21 cellular contexts compared by ENCODE assay signal in genomic region chr22:44639891-44640617, GRCh38.
DNase-seq lines count a peak whose midpoint lies in the region; ATAC-seq, FAIRE-seq and TF ChIP-seq lines count a peak whose summit lies in the region.
"Had no signal": no experiment of that assay in that cellular context is flagged by ENCODE, and none has a peak within 500 bp of the region (broad histone marks: within the 10 kb centered on the region; RNA-seq: fewer than 3 reads in every experiment).

No MANE protein-coding gene starts in this region.

- in situ Hi-C loops in HepG2 (cut with HindIII; ENCODE audit: extremely low pct_ligation_motif_present, low pct_unique_long_range_greater_than_20kb) = loop anchor here (25.0 kb wide), 1 partner anchor 753 kb away; the partner anchor contains the start of gene PNPLA5

- H3K4me2 ChIP-seq in HepG2 (ENCODE audit: low read depth, low read length) = no peak overlapping the region
- H3K4me2 ChIP-seq: A549 had no signal

- no peak overlapping the region for H3K4me3 ChIP-seq in liver (ENCODE audit: low read depth in 1 of 3, low read length in 3 of 3)
- no peak overlapping the region for H3K4me3 ChIP-seq in HepG2 (replicated peaks in 1 of 3; ENCODE audit: insufficient read depth in 1 of 3, low read depth in 2 of 3, low read length in 3 of 3)
- H3K4me3 ChIP-seq in heart left ventricle = no peak overlapping the region
- no peak overlapping the region for H3K4me3 ChIP-seq in vagina
- H3K4me3 ChIP-seq: A549, adrenal gland, gastrocnemius medialis, pancreas had no signal

- WGBS in liver = 53% methylated on average over 12 of the region's 12 CpGs
- WGBS in HepG2 (ENCODE audit: low lambda C conversion rate) = 0% methylated on average over 1 of the region's 12 CpGs
- 40 to 52% (median 41%) methylated on average over 11 to 12 of the region's 12 CpGs for WGBS in heart left ventricle, 4 donors

- H3K36me3 Mint-ChIP-seq in mesothelial cell of epicardium = no peaks in the 10 kb centered on the region
- H3K36me3 Mint-ChIP-seq in T-helper 17 cell (ENCODE audit: low read depth) = no peaks in the 10 kb centered on the region
- H3K36me3 Mint-ChIP-seq: CD4-positive, alpha-beta memory T cell had no signal

- no peak overlapping the region for H3K9ac ChIP-seq in liver (ENCODE audit: low read depth in 1 of 2, low read length in 2 of 2)
- no peak overlapping the region for H3K9ac ChIP-seq in HepG2 (ENCODE audit: insufficient read depth, low read depth, low read length)

- no peak overlapping the region for H2AFZ ChIP-seq in HepG2 (ENCODE audit: low read length)

- H3K4me3 Mint-ChIP-seq in mesothelial cell of epicardium (no peak overlapping the region), T-helper 17 cell (no peak overlapping the region)
- H3K4me3 Mint-ChIP-seq: activated CD8-positive, alpha-beta T cell treated with anti-CD3 and anti-CD28 coated beads, Interleukin-2, amount 10 ng/mL, durations not matched to agents 7 days and 5 days; CD4-positive, alpha-beta memory T cell had no signal

- H3K27me3 ChIP-seq in liver (ENCODE audit: control insufficient read depth in 4 of 4, insufficient read depth in 4 of 4, low read length in 3 of 4) = no peaks in the 10 kb centered on the region
- peaks cover 0 to 6% of the 10 kb centered on the region in 2 experiments; a peak in 1 of 5 replicates for H3K27me3 ChIP-seq in HepG2 (ENCODE audit: control insufficient read depth in 1 of 2, insufficient read depth in 2 of 2, low read length in 2 of 2)
- peaks cover 0 to 4% (median 0%) of the 10 kb centered on the region in 9 donors for H3K27me3 ChIP-seq in heart left ventricle
- no peaks in the 10 kb centered on the region for H3K27me3 ChIP-seq in vagina

- H3K27ac Mint-ChIP-seq in mesothelial cell of epicardium (peak overlapping the region; percentile 50), T-helper 17 cell (no peak overlapping the region)
- H3K27ac Mint-ChIP-seq: activated CD8-positive, alpha-beta T cell treated with anti-CD3 and anti-CD28 coated beads, Interleukin-2, amount 10 ng/mL, durations not matched to agents 7 days and 5 days; activated T-helper 2 cell treated with anti-CD3 and anti-CD28 coated beads, Interferon-gamma antibody, Interleukin-2, Interleukin-4, amounts not matched to agents 10 μg/mL and 5 μg/mL and 100 μg/mL, durations not matched to agents 14 hours and 24 hours and 36 hours; CD4-positive, alpha-beta memory T cell had no signal

- no peak for ATAC-seq in HepG2
- peak; percentile 26 to 57 (median 34) for ATAC-seq in heart left ventricle
- ATAC-seq in GM18858 (IDR thresholded peaks at IDR 0.05; ENCODE audit: unreplicated experiment) = no peak
- no peak for ATAC-seq in T-helper 17 cell
- ATAC-seq: A549; activated CD8-positive, alpha-beta T cell treated with anti-CD3 and anti-CD28 coated beads, Interleukin-2, amount 10 ng/mL, durations not matched to agents 7 days and 5 days had no signal

- TF ChIP-seq CTCF in liver (IDR thresholded peaks at IDR 0.05; ENCODE audit: low read depth, low read length, missing input control) (no peak), HepG2 (CRISPR knock-in tag; IDR thresholded peaks at IDR 0.05) (no peak), heart left ventricle (IDR thresholded peaks at IDR 0.05) (no peak), mesothelial cell of epicardium (IDR thresholded peaks at IDR 0.05; ENCODE audit: unreplicated experiment) (no peak), vagina (IDR thresholded peaks at IDR 0.05) (no peak)

- no peaks in the 10 kb centered on the region for H3K36me3 ChIP-seq in liver (ENCODE audit: control insufficient read depth in 4 of 4, insufficient read depth in 3 of 4, low read depth in 1 of 4, low read length in 3 of 4)
- no peaks in the 10 kb centered on the region for H3K36me3 ChIP-seq in HepG2 (replicated peaks in 1 of 2; ENCODE audit: control insufficient read depth in 1 of 2, insufficient read depth in 2 of 2, low read length in 2 of 2)
- H3K36me3 ChIP-seq in heart left ventricle = no peaks in the 10 kb centered on the region
- H3K36me3 ChIP-seq in vagina = no peaks in the 10 kb centered on the region
- H3K36me3 ChIP-seq: adrenal gland, gastrocnemius medialis, pancreas had no signal

- H3K79me2 ChIP-seq in HepG2 (ENCODE audit: insufficient read depth, low read length) = no peaks in the 10 kb centered on the region

- TF ChIP-seq EP300 in HepG2 (IDR thresholded peaks at IDR 0.05; ENCODE audit: low read depth in 2 of 2, low read length in 2 of 2) = no peak
- no peak for TF ChIP-seq EP300 in HepG2 (CRISPR knock-in tag; IDR thresholded peaks at IDR 0.05; ENCODE audit: borderline replicate concordance)

- H3K27me3 Mint-ChIP-seq in mesothelial cell of epicardium (ENCODE audit: low read depth) = peaks cover 7% of the 10 kb centered on the region
- H3K27me3 Mint-ChIP-seq in T-helper 17 cell = no peaks in the 10 kb centered on the region

- no peak for TF ChIP-seq POLR2A in HepG2 (IDR thresholded peaks at IDR 0.05; ENCODE audit: insufficient read depth in 1 of 2, low read depth in 2 of 2, low read length in 2 of 2)
- TF ChIP-seq POLR2A in heart left ventricle (IDR thresholded peaks at IDR 0.05) = no peak
- TF ChIP-seq POLR2A in vagina (IDR thresholded peaks at IDR 0.05) = no peak

- no peak for DNase-seq in HepG2 (ENCODE audit: low spot score)
- peak in 1 of 5 donors; percentile 43 for DNase-seq in heart left ventricle
- DNase-seq in mesothelial cell of epicardium (ENCODE audit: low spot score in 2 of 2, unreplicated experiment in 2 of 2) = no peak
- no peak for DNase-seq in vagina (ENCODE audit: extremely low spot score in 2 of 2)
- DNase-seq in stimulated activated CD4-positive, alpha-beta T cell treated with anti-CD3 and anti-CD28 coated beads, Interleukin-4, amount 100 ng/mL, for 24 hours = no peak
- DNase-seq in T-helper 17 cell = no peak
- DNase-seq: activated CD8-positive, alpha-beta T cell treated with anti-CD3 and anti-CD28 coated beads, Interleukin-2, amount 10 ng/mL, durations not matched to agents 7 days and 5 days; CD4-positive, alpha-beta memory T cell; central memory CD4-positive, alpha-beta T cell; gastrocnemius medialis; NCI-H1436 treated with DMSO at 0.1 percent for 48 hours; pancreas; stimulated activated naive CD4-positive, alpha-beta T cell had no signal

- no peak for TF ChIP-seq RAD21 in liver (IDR thresholded peaks at IDR 0.05)
- no peak for TF ChIP-seq RAD21 in HepG2 (CRISPR knock-in tag; IDR thresholded peaks at IDR 0.05)

- no peaks in the 10 kb centered on the region for H3K9me3 Mint-ChIP-seq in mesothelial cell of epicardium
- H3K9me3 Mint-ChIP-seq: activated T-helper 2 cell treated with anti-CD3 and anti-CD28 coated beads, Interferon-gamma antibody, Interleukin-2, Interleukin-4, amounts not matched to agents 10 μg/mL and 5 μg/mL and 100 μg/mL, durations not matched to agents 14 hours and 24 hours and 36 hours had no signal

- H3K27ac ChIP-seq in liver (ENCODE audit: low read depth in 1 of 2, low read length in 2 of 2) = peak overlapping the region; percentile 56 to 63
- H3K27ac ChIP-seq in HepG2 (ENCODE audit: extremely low read length, insufficient read depth, low read length) = no peak overlapping the region
- H3K27ac ChIP-seq in heart left ventricle = no peak overlapping the region
- H3K27ac ChIP-seq in vagina = peak overlapping the region; percentile 76
- H3K27ac ChIP-seq: A549, pancreas, RWPE1, VCaP had no signal

- POLR2A ChIA-PET in HepG2 (lab: Yijun Ruan, JAX) = no interaction called here

- BruUV-seq in HepG2 (replicated peaks; lab: Mats Ljungman, UMichigan) = no TSS peak

- intact Hi-C loops in HepG2 (cut with micrococcal nuclease; ENCODE audit: unreplicated experiment) (no loop called here), heart left ventricle (cut with DNase I) (no loop called here), vagina (cut with DNase I) (no loop called here)

- no peaks in the 10 kb centered on the region for H4K20me1 ChIP-seq in HepG2 (ENCODE audit: insufficient read depth, low read length)

- no peak for FAIRE-seq in HepG2 (lab: Jason Lieb, UNC)
- FAIRE-seq: A549, endometrium, pancreas had no signal

- CTCF ChIA-PET in HepG2 (lab: Yijun Ruan, JAX; ENCODE audit: low intra/inter-chr PET ratio, low total read pairs) = interaction anchor here (1.3 kb wide), 1 partner anchor 45 kb away, joined by 4 read pairs; no protein-coding TSS in a partner anchor

- H3K9me3 ChIP-seq in liver (ENCODE audit: control insufficient read depth in 4 of 4, low read length in 3 of 4) (no peaks in the 10 kb centered on the region), HepG2 (ENCODE audit: low read length) (no peaks in the 10 kb centered on the region), heart left ventricle (no peaks in the 10 kb centered on the region), vagina (no peaks in the 10 kb centered on the region), T-helper 17 cell (ENCODE audit: control insufficient read depth, low read length, poor library complexity, severe bottlenecking) (no peaks in the 10 kb centered on the region)
- H3K9me3 ChIP-seq: A549, adrenal gland, gastrocnemius medialis, pancreas had no signal

- H3K4me1 ChIP-seq in liver (ENCODE audit: control insufficient read depth in 4 of 4, insufficient read depth in 4 of 4, low read length in 3 of 4) (no peaks in the 10 kb centered on the region), HepG2 (ENCODE audit: insufficient read depth, low read length) (peaks cover 24% of the 10 kb centered on the region), heart left ventricle (peaks cover 0 to 17% (median 2%) of the 10 kb centered on the region in 12 donors), vagina (peaks cover 23% of the 10 kb centered on the region)
- H3K4me1 ChIP-seq: A549, pancreas had no signal

- H3K4me1 Mint-ChIP-seq in mesothelial cell of epicardium (peaks cover 8% of the 10 kb centered on the region), T-helper 17 cell (no peaks in the 10 kb centered on the region)

TF ChIP-seq in HepG2, 621 proteins besides CTCF, POLR2A, EP300 and RAD21 (continues in another document):
- TF ChIP-seq CBFB (CRISPR knock-in tag; IDR thresholded peaks at IDR 0.05) (no peak), PRDM4 (CRISPR knock-in tag; IDR thresholded peaks at IDR 0.05; ENCODE audit: borderline replicate concordance) (no peak), ZNF143 (CRISPR knock-in tag; IDR thresholded peaks at IDR 0.05) (no peak)

Comparison
In these comparisons a context has a peak if more than half of its experiments do, and no peak if none do; other contexts are left out.
1. H3K27ac ChIP-seq: peak in liver (2 of 2) and vagina (single experiment); none in HepG2 (single experiment) and heart left ventricle (0 of 12).
2. ATAC-seq: peak in heart left ventricle (4 of 4); none in HepG2 (single experiment), GM18858 (single experiment) and T-helper 17 cell (single experiment).